Comparison of ENCODE assay signal across 25 cellular contexts in genomic region chr10:86370006-86370585, GRCh38. TPM values are rescaled to one million over a fixed set of nuclear protein-coding genes. Genes with fewer than 3 reads are reported as not detected.
A peak's percentile ranks its signal among the peaks of the same experiment; 100 is the strongest.
DNase-seq lines count a peak whose midpoint lies in the region; ATAC-seq and TF ChIP-seq lines count a peak whose summit lies in the region.
"Had no signal": no experiment of that assay in that cellular context is flagged by ENCODE, and none has a peak within 500 bp of the region (broad histone marks: within the 10 kb centered on the region; RNA-seq: fewer than 3 reads in every experiment).

No MANE protein-coding gene starts in this region.

- H3K27me3 ChIP-seq in suprapubic skin, result peaks cover 63% of the 10 kb centered on the region
- H3K27me3 ChIP-seq in transverse colon, result peaks cover 76% of the 10 kb centered on the region

- H3K4me1 Mint-ChIP-seq in chondrocyte (ENCODE audit: low read depth), result peaks cover 7% of the 10 kb centered on the region

- H3K27ac Mint-ChIP-seq in chondrocyte (ENCODE audit: unreplicated experiment), result no peak overlapping the region
- H3K27ac Mint-ChIP-seq: CD8-positive, alpha-beta T cell; HFFc6 had no signal

- H3K27ac ChIP-seq in suprapubic skin (no peak overlapping the region), transverse colon (no peak overlapping the region)
- H3K27ac ChIP-seq: 22Rv1 had no signal

- 64% methylated on average over 4 of the region's 4 CpGs for WGBS in suprapubic skin
- 83% methylated on average over 4 of the region's 4 CpGs; no CpG with 5 or more reads in 1 of the 2 donors for WGBS in transverse colon (ENCODE audit: low coverage in 1 of 2), 2 donors

- in situ Hi-C loops in transverse colon (cut with MboI; ENCODE audit: low pct_ligation_motif_present in 1 of 4, low pct_unique_long_range_greater_than_20kb in 1 of 4, low sequenced_read_pairs in 3 of 4), result loop anchor here in 2 of 4 donors (25.0 kb wide), 3 partner anchors 283 to 833 kb away; no protein-coding TSS in a partner anchor

- peaks cover 53% of the 10 kb centered on the region for H3K27me3 Mint-ChIP-seq in chondrocyte (ENCODE audit: low read depth)

- no peaks in the 10 kb centered on the region for H3K9me3 Mint-ChIP-seq in chondrocyte (ENCODE audit: low read depth)
- H3K9me3 Mint-ChIP-seq: CD8-positive, alpha-beta T cell; HFFc6 had no signal

- TF ChIP-seq POLR2A in suprapubic skin (IDR thresholded peaks at IDR 0.05) (no peak), transverse colon (IDR thresholded peaks at IDR 0.05) (no peak)

- intact Hi-C loops in transverse colon (cut with DNase I; ENCODE audit: low total_unique reads), result no loop called here

- no peaks in the 10 kb centered on the region for H3K9me3 ChIP-seq in suprapubic skin
- no peaks in the 10 kb centered on the region for H3K9me3 ChIP-seq in transverse colon
- H3K9me3 ChIP-seq: MG63 had no signal

- peaks cover 24% of the 10 kb centered on the region for H3K4me1 ChIP-seq in suprapubic skin
- H3K4me1 ChIP-seq in transverse colon, result peaks cover 4 to 23% (median 16%) of the 10 kb centered on the region in 4 donors

- no peak for TF ChIP-seq CTCF in chondrocyte (IDR thresholded peaks at IDR 0.05)
- no peak for TF ChIP-seq CTCF in suprapubic skin (IDR thresholded peaks at IDR 0.05)
- TF ChIP-seq CTCF in transverse colon (IDR thresholded peaks at IDR 0.05), result no peak

- no peak for ATAC-seq in HG02798 (IDR thresholded peaks at IDR 0.05; ENCODE audit: poor library complexity, unreplicated experiment)
- ATAC-seq: CD8-positive, alpha-beta T cell; K562 had no signal

- no peak for TF ChIP-seq EP300 in suprapubic skin (IDR thresholded peaks at IDR 0.05)
- no peak for TF ChIP-seq EP300 in transverse colon (IDR thresholded peaks at IDR 0.05; ENCODE audit: low read depth)

- no peak overlapping the region for H3K4me3 Mint-ChIP-seq in chondrocyte (ENCODE audit: unreplicated experiment)
- H3K4me3 Mint-ChIP-seq: CD8-positive, alpha-beta T cell; HFFc6 had no signal

- no peaks in the 10 kb centered on the region for H3K36me3 ChIP-seq in suprapubic skin
- no peaks in the 10 kb centered on the region for H3K36me3 ChIP-seq in transverse colon
- H3K36me3 ChIP-seq: MG63 had no signal

- peak; percentile 42 for DNase-seq in activated effector memory CD4-positive, alpha-beta T cell treated with anti-CD3 and anti-CD28 coated beads, Interleukin-2, amount 50 U/mL, for 16 hours
- DNase-seq in activated effector memory CD4-positive, alpha-beta T cell treated with Interleukin-2 at 50 U/mL for 16 hours, result no peak
- DNase-seq in chondrocyte (ENCODE audit: low spot score) (peak; percentile 48), mesenteric fat pad (ENCODE audit: low spot score) (peak; percentile 24), suprapubic skin (ENCODE audit: low spot score in 2 of 2) (peak; percentile 19 to 52), transverse colon (no peak), T-helper 2 cell (no peak)
- DNase-seq: ACHN; C1 segment of cervical spinal cord; CD8-positive, alpha-beta T cell; DMS153; HFFc6; MG63; NCI-H1417 treated with DMSO at 0.1 percent for 48 hours; NCI-H187; NCI-H2107; NCI-H446 treated with DMSO at 0.1 percent for 48 hours; NCI-H526 treated with DMSO at 0.1 percent for 48 hours; Right ventricle myocardium superior had no signal

- H3K36me3 Mint-ChIP-seq in chondrocyte (ENCODE audit: low read depth), result no peaks in the 10 kb centered on the region
- H3K36me3 Mint-ChIP-seq: CD8-positive, alpha-beta T cell had no signal

- H3K4me3 ChIP-seq in suprapubic skin (no peak overlapping the region), transverse colon (no peak overlapping the region)
- H3K4me3 ChIP-seq: K562, MG63 had no signal

RNA-seq across cellular contexts. Expression of gene GRID1, which starts 3.5 kb away (rescaled TPM):
- 0.60 to 2.2 TPM (median 0.62 TPM) in 3 replicates for total RNA-seq in chondrocyte
- total RNA-seq in mesenteric fat pad, result 2.1 TPM
- total RNA-seq in suprapubic skin, result 1 to 10 TPM; 1.8 to 3.1 (median 2.4) TPM
- total RNA-seq in transverse colon, result 1 to 10 TPM in 2 of 4 donors, under 1 TPM in 2; 0.40 to 1.9 (median 1.00) TPM
- total RNA-seq: CD8-positive, alpha-beta T cell; Daoy; HFFc6; LHCN-M2; RPMI7951 had no signal

Comparison
In these comparisons a context has a peak if more than half of its experiments do, and no peak if none do; other contexts are left out.
1. DNase-seq: peak in activated effector memory CD4-positive, alpha-beta T cell treated with anti-CD3 and anti-CD28 coated beads, Interleukin-2, amount 50 U/mL, for 16 hours (single experiment), chondrocyte (single experiment), mesenteric fat pad (single experiment) and suprapubic skin (2 of 2); none in activated effector memory CD4-positive, alpha-beta T cell treated with Interleukin-2 at 50 U/mL for 16 hours (single experiment), transverse colon (single experiment) and T-helper 2 cell (0 of 5).